15 cellular contexts compared by ENCODE assay signal in the genomic region with DNA sequence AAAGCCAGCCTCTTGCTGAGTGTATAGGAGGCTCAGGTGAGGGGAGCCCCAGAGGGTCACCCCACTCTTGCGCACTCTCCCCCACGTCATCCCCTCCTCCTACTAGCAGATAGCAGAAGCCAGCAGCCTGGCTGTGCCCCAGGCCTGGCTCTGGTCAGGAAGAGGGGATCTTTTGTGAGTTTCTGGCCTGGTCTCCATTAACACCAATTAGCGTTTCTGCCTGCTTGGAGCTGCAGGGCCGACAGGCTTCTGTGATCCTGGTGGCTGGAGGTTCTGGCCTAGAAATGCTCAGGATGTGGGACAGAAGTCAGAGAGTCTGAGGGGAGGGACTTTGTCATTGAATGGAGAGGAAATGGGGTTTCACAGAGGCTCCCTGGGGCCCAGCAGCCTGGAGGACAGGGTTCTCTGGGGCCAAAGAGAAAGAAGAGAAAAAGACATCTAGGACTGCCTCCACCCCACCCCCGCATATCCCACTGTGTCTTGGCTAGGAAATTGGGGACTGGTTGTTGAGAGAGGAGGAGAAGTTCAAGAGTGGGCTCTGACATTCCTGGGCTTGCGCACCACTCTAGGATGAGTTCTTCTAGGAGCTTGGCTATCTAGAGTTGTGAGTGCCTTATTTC. TPM values are rescaled to one million over a fixed set of nuclear protein-coding genes. Genes with fewer than 3 reads are reported as not detected.
A peak's percentile ranks its signal among the peaks of the same experiment; 100 is the strongest.
DNase-seq lines count a peak whose midpoint lies in the region; ATAC-seq, FAIRE-seq and TF ChIP-seq lines count a peak whose summit lies in the region.
"Had no signal": no experiment of that assay in that cellular context is flagged by ENCODE, and none has a peak within 500 bp of the region (broad histone marks: within the 10 kb centered on the region; RNA-seq: fewer than 3 reads in every experiment).

No MANE protein-coding gene starts in this region.

- H2BK120ac ChIP-seq in H1 (replicated peaks; ENCODE audit: low read depth, low read length) = no peak overlapping the region

- no peak overlapping the region for H3K4ac ChIP-seq in H1 (replicated peaks; ENCODE audit: insufficient read length, low read depth, low read length)

- no peak overlapping the region for H2AFZ ChIP-seq in H1 (ENCODE audit: low read length)

- no peak overlapping the region for H3K14ac ChIP-seq in H1 (ENCODE audit: insufficient read length)

- no peaks in the 10 kb centered on the region for H4K20me1 ChIP-seq in H1 (replicated peaks in 1 of 2; ENCODE audit: control insufficient read depth in 1 of 2, insufficient read depth in 2 of 2, low read length in 2 of 2)

- H3K79me2 ChIP-seq in H1 (ENCODE audit: control insufficient read depth in 1 of 2, insufficient read depth in 2 of 2, low read length in 2 of 2) = no peaks in the 10 kb centered on the region

- H3K36me3 ChIP-seq in HUES48 (ENCODE audit: control insufficient read depth, insufficient read depth, low read length) (no peaks in the 10 kb centered on the region), H1 (ENCODE audit: control insufficient read depth in 2 of 4, insufficient read depth in 4 of 4, low read length in 3 of 4) (no peaks in the 10 kb centered on the region), upper lobe of right lung (no peaks in the 10 kb centered on the region)
- H3K36me3 ChIP-seq: MG63 had no signal

- H3K56ac ChIP-seq in H1 (replicated peaks; ENCODE audit: insufficient read length, low read depth, low read length) = no peak overlapping the region

- TF ChIP-seq RAD21 in H1 (IDR thresholded peaks at IDR 0.05 in 1 of 2, conservative IDR thresholded peaks at IDR 0.05 in 1 of 2; ENCODE audit: low read depth in 2 of 2, low read length in 2 of 2) = no peak

- H2BK15ac ChIP-seq in H1 (ENCODE audit: low read length) = 0 out of 2 replicates have a peak overlapping the region, but pooled peaks have one; percentile 9

- no peak for TF ChIP-seq CTCF in H1 (IDR thresholded peaks at IDR 0.05; ENCODE audit: control extremely low read depth in 1 of 3, insufficient read depth in 1 of 3, low read depth in 1 of 3, low read length in 3 of 3)
- TF ChIP-seq CTCF in upper lobe of right lung (IDR thresholded peaks at IDR 0.05) = no peak

- peak overlapping the region; percentile 60; the same call in 1 of the 2 replicates for H2BK12ac ChIP-seq in H1 (ENCODE audit: low read depth, low read length)

- peak overlapping the region; percentile 13 for H2BK20ac ChIP-seq in H1 (ENCODE audit: low read length)

- H4K8ac ChIP-seq in H1 (ENCODE audit: extremely low read depth, insufficient read depth, low read length) = no peak overlapping the region

- H3K9me3 ChIP-seq in HUES48 (ENCODE audit: control insufficient read depth, insufficient read depth, low read length) (no peaks in the 10 kb centered on the region), H1 (ENCODE audit: insufficient read depth in 2 of 2, low read depth in 1 of 2, low read length in 1 of 2) (no peaks in the 10 kb centered on the region), upper lobe of right lung (no peaks in the 10 kb centered on the region)
- H3K9me3 ChIP-seq: MG63 had no signal

- no peak overlapping the region for H2AK5ac ChIP-seq in H1 (ENCODE audit: low read depth, low read length)

- TF ChIP-seq EP300 in H1 (IDR thresholded peaks at IDR 0.05; ENCODE audit: borderline replicate concordance in 1 of 2, low read depth in 2 of 2, low read length in 2 of 2) = no peak

- ATAC-seq in GM18909 (IDR thresholded peaks at IDR 0.05; ENCODE audit: poor library complexity, unreplicated experiment) (no peak), upper lobe of right lung (no peak)

- TF ChIP-seq POLR2A in H1 (IDR thresholded peaks at IDR 0.05; ENCODE audit: control extremely low read depth in 1 of 2, low read depth in 2 of 2, low read length in 2 of 2) = no peak

- H3K4me2 ChIP-seq in H1 (ENCODE audit: insufficient read depth in 1 of 2, low read depth in 2 of 2, low read length in 2 of 2) = peak overlapping the region; percentile 7 to 25; a peak in 1 of 4 replicates
- H3K4me2 ChIP-seq: KMS-11 had no signal

- H3K4me1 ChIP-seq in HUES48 (ENCODE audit: control insufficient read depth, insufficient read depth, low read length) = peaks cover 11% of the 10 kb centered on the region
- peaks cover 1 to 11% (median 8%) of the 10 kb centered on the region in 4 experiments; a peak in 3 of 7 replicates for H3K4me1 ChIP-seq in H1 (replicated peaks in 1 of 4; ENCODE audit: control insufficient read depth in 3 of 4, insufficient read depth in 4 of 4, low read length in 3 of 4)
- no peaks in the 10 kb centered on the region for H3K4me1 ChIP-seq in upper lobe of right lung

- H3K18ac ChIP-seq in H1 (ENCODE audit: extremely low read depth, low read length) = peak overlapping the region; percentile 90

- intact Hi-C loops in upper lobe of right lung (cut with DNase I) = no loop called here

- DNase-seq in H1 (ENCODE audit: low read depth in 1 of 2, low spot score in 2 of 2) (no peak), midbrain (lab: John Stamatoyannopoulos, UW) (peak; percentile 20), NK-92 (lab: John Stamatoyannopoulos, UW; ENCODE audit: unreplicated experiment) (no peak), HPDE6-E6E7 (ENCODE audit: extremely low spot score) (no peak), upper lobe of right lung (no peak)
- DNase-seq: EL, MG63, NCI-H1105, NCI-H1930, NCI-H510A treated with DMSO at 0.1 percent for 48 hours, SIG-M5 had no signal

- no peak overlapping the region for H3K4me3 ChIP-seq in HUES48 (ENCODE audit: low read depth, low read length)
- H3K4me3 ChIP-seq in H1 (ENCODE audit: extremely low read depth in 1 of 4, insufficient read depth in 2 of 4, low read depth in 3 of 4, low read length in 4 of 4) = no peak overlapping the region
- H3K4me3 ChIP-seq in upper lobe of right lung = no peak overlapping the region
- H3K4me3 ChIP-seq: MG63 had no signal

- WGBS in H1 (ENCODE audit: extremely low coverage in 1 of 2, insufficient coverage in 1 of 2, insufficient read length in 1 of 2, insufficient replicate concordance in 2 of 2, low coverage in 1 of 2, low lambda C conversion rate in 2 of 2, missing lambda C conversion rate in 1 of 2), 2 experiments = 75% methylated on average over 6 of the region's 6 CpGs; no CpG with 5 or more reads in 1 of the 2 experiments

- H3K79me1 ChIP-seq in H1 (ENCODE audit: low read depth, low read length) = no peaks in the 10 kb centered on the region

- H3K23ac ChIP-seq in H1 (ENCODE audit: insufficient read length) = no peak overlapping the region

- no peaks in the 10 kb centered on the region for H3K23me2 ChIP-seq in H1 (ENCODE audit: low read depth, low read length)

- POLR2A ChIA-PET in H1 (lab: Charles Lee; ENCODE audit: partially characterized antibody) = interaction anchor here (1.0 to 1.4 kb wide), 3 partner anchors 25 to 152 kb away, joined by 3 to 4 read pairs (median 4); no protein-coding TSS in a partner anchor

- no peak overlapping the region for H4K91ac ChIP-seq in H1 (replicated peaks; ENCODE audit: insufficient read length, low read length)

- no peak overlapping the region for H4K5ac ChIP-seq in H1 (ENCODE audit: insufficient read length, low read depth, low read length)

- peak overlapping the region; percentile 10 for H3K27ac ChIP-seq in HUES48 (ENCODE audit: low read depth, low read length)
- H3K27ac ChIP-seq in H1 (ENCODE audit: low read depth, low read length) = no peak overlapping the region
- H3K27ac ChIP-seq in upper lobe of right lung = no peak overlapping the region
- H3K27ac ChIP-seq: C4-2B, KMS-11 had no signal

- no peak for FAIRE-seq in H1 (lab: Jason Lieb, UNC)

- H2BK5ac ChIP-seq in H1 (ENCODE audit: low read depth, low read length) = peak overlapping the region; percentile 82; the same call in 1 of the 2 replicates

- H3K27me3 ChIP-seq in HUES48 (ENCODE audit: control insufficient read depth, insufficient read depth, low read length) (no peaks in the 10 kb centered on the region), H1 (replicated peaks in 1 of 4; ENCODE audit: control insufficient read depth in 3 of 4, extremely low read depth in 1 of 4, insufficient read depth in 3 of 4, low read length in 3 of 4) (no peaks in the 10 kb centered on the region), upper lobe of right lung (no peaks in the 10 kb centered on the region)
- H3K27me3 ChIP-seq: MG63 had no signal

- H3K9ac ChIP-seq in HUES48 (ENCODE audit: low read depth, low read length) (no peak overlapping the region), H1 (replicated peaks in 1 of 4; ENCODE audit: extremely low read depth in 1 of 4, low read depth in 3 of 4, low read length in 3 of 4) (no peak overlapping the region)
- H3K9ac ChIP-seq: KMS-11 had no signal

- CTCF ChIA-PET in H1 (lab: Charles Lee; ENCODE audit: partially characterized antibody) = interaction anchor here (0.8 to 4.7 kb wide), 12 partner anchors 13 to 153 kb away, joined by 3 to 32 read pairs (median 4); partner anchors contain the start of gene PCDH1

TF ChIP-seq in H1, 55 proteins besides CTCF, POLR2A, EP300 and RAD21:
- TF ChIP-seq GTF2F1 (IDR thresholded peaks at IDR 0.05; ENCODE audit: borderline replicate concordance, low read depth, low read length) (no peak), CBX8 (IDR thresholded peaks at IDR 0.05; ENCODE audit: borderline replicate concordance, low read depth, low read length) (no peak), CEBPB (IDR thresholded peaks at IDR 0.05; ENCODE audit: low read depth, low read length) (no peak)
- TF ChIP-seq, protein P1, sequence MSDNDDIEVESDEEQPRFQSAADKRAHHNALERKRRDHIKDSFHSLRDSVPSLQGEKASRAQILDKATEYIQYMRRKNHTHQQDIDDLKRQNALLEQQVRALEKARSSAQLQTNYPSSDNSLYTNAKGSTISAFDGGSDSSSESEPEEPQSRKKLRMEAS (IDR thresholded peaks at IDR 0.05) = no peak

RNA-seq across cellular contexts. Expression of gene ARAP3, which starts 47.5 kb away (rescaled TPM):
- 45.7 and 48.6 TPM in 2 replicates for total RNA-seq in H1 (2021; fragmentation: NEBNext Ultra II Directional; extraction: Animal tissue kit (Norgen Biotek cat#: 25700))
- 14.4 and 19.7 TPM in 2 replicates for polyA plus RNA-seq in H1 (2011; rRNA removed)
- polyA plus RNA-seq in H1 (2011; cell fraction: cytosol; rRNA removed) = 15.0 TPM
- polyA plus RNA-seq in H1 (2011; cell fraction: nucleus; rRNA removed) = 74.7 TPM
- 34.7 to 39.3 TPM (median 37.2 TPM) in 4 replicates for polyA plus RNA-seq in H1 (2012, experiment 1 of 2)
- polyA plus RNA-seq in H1 (2012, experiment 2 of 2) = 33.8 TPM
- polyA plus RNA-seq in H1 (2013, experiment 1 of 2) = 27.3 TPM
- polyA plus RNA-seq in H1 (2013, experiment 2 of 2) = 25.0 TPM
- polyA minus RNA-seq in H1 (2011; rRNA and poly(A)+ RNA removed) = 20.9 and 22.2 TPM in 2 replicates
- polyA minus RNA-seq in H1 (2011; cell fraction: cytosol; rRNA and poly(A)+ RNA removed) = 20.5 TPM
- 27.6 TPM for polyA minus RNA-seq in H1 (2011; cell fraction: nucleus; rRNA and poly(A)+ RNA removed)
- total RNA-seq in upper lobe of right lung = 42.4 TPM
